8 cellular contexts compared by ENCODE assay signal in genomic region chr3:48428088-48428862, GRCh38. TPM values are rescaled to one million over a fixed set of nuclear protein-coding genes. Genes with fewer than 3 reads are reported as not detected.
DNase-seq lines count a peak whose midpoint lies in the region; ATAC-seq and FAIRE-seq lines count a peak whose summit lies in the region.

No MANE protein-coding gene starts in this region.

- H3K27ac ChIP-seq in iPS DF 6.9 (ENCODE audit: low read length) (no peak overlapping the region), small intestine (ENCODE audit: low read depth in 1 of 2, low read length in 1 of 2) (peak overlapping the region; percentile 91 to 93)

- POLR2A ChIA-PET in activated CD4-positive, alpha-beta memory T cell treated with anti-CD3 and anti-CD28 coated beads for 36 hours (lab: Charles Lee), result interaction anchor here (1.0 kb wide), 2 partner anchors 11 to 45 kb away, joined by 3 read pairs; partner anchors contain the start of gene CCDC51

- H3K9me3 Mint-ChIP-seq in T-helper 2 cell treated with Interferon-gamma antibody and Interleukin-4, amounts not matched to agents 5 μg/mL and 100 μg/mL, for 36 hours, result no peaks in the 10 kb centered on the region
- no peaks in the 10 kb centered on the region for H3K9me3 Mint-ChIP-seq in activated CD4-positive, alpha-beta memory T cell treated with anti-CD3 and anti-CD28 coated beads for 36 hours

- peaks cover 18% of the 10 kb centered on the region for H3K36me3 ChIP-seq in iPS DF 6.9 (ENCODE audit: control insufficient read depth, insufficient read depth, low read length)
- peaks cover 0 to 2% of the 10 kb centered on the region in 2 donors for H3K36me3 ChIP-seq in small intestine (ENCODE audit: control insufficient read depth in 2 of 2, insufficient read depth in 2 of 2, low read length in 2 of 2)

- H3K27me3 ChIP-seq in iPS DF 6.9 (ENCODE audit: control insufficient read depth, insufficient read depth, low read length), result no peaks in the 10 kb centered on the region
- no peaks in the 10 kb centered on the region for H3K27me3 ChIP-seq in small intestine (ENCODE audit: control insufficient read depth in 2 of 2, insufficient read depth in 2 of 2, low read length in 2 of 2)

- peak overlapping the region; percentile 36 for H3K4me3 Mint-ChIP-seq in T-helper 2 cell treated with Interferon-gamma antibody and Interleukin-4, amounts not matched to agents 5 μg/mL and 100 μg/mL, for 36 hours
- H3K4me3 Mint-ChIP-seq in activated CD4-positive, alpha-beta memory T cell treated with anti-CD3 and anti-CD28 coated beads for 36 hours, result peak overlapping the region; percentile 28

- WGBS in iPS DF 6.9 (ENCODE audit: insufficient coverage, insufficient read length), result no CpG with 5 or more reads among the region's 18 CpGs
- 7 to 31% (median 25%) methylated on average over 18 of the region's 18 CpGs for WGBS in small intestine, 3 donors

- H3K36me3 Mint-ChIP-seq in T-helper 2 cell treated with Interferon-gamma antibody and Interleukin-4, amounts not matched to agents 5 μg/mL and 100 μg/mL, for 36 hours (ENCODE audit: low read depth), result peaks cover 8% of the 10 kb centered on the region
- peaks cover 4% of the 10 kb centered on the region for H3K36me3 Mint-ChIP-seq in activated CD4-positive, alpha-beta memory T cell treated with anti-CD3 and anti-CD28 coated beads for 36 hours

- H3K4me3 ChIP-seq in iPS DF 6.9 (ENCODE audit: low read length), result peak overlapping the region; percentile 74
- peak overlapping the region; percentile 66 to 76 for H3K4me3 ChIP-seq in small intestine (ENCODE audit: low read depth in 1 of 2, low read length in 2 of 2)

- intact Hi-C loops in activated CD4-positive, alpha-beta memory T cell treated with anti-CD3 and anti-CD28 coated beads for 36 hours (cut with micrococcal nuclease), result no loop called here

- peaks cover 14% of the 10 kb centered on the region for H3K4me1 ChIP-seq in iPS DF 6.9 (ENCODE audit: control insufficient read depth, insufficient read depth, low read length)
- H3K4me1 ChIP-seq in small intestine (ENCODE audit: control insufficient read depth in 2 of 2, insufficient read depth in 1 of 2, low read depth in 1 of 2, low read length in 1 of 2), result peaks cover 2 to 10% of the 10 kb centered on the region in 2 donors

- no peak for DNase-seq in T-helper 2 cell treated with Interferon-gamma antibody and Interleukin-4, amounts not matched to agents 5 μg/mL and 100 μg/mL, for 36 hours (ENCODE audit: low spot score)
- no peak for DNase-seq in T-helper 2 cell
- DNase-seq in activated CD4-positive, alpha-beta memory T cell treated with anti-CD3 and anti-CD28 coated beads for 36 hours, result no peak
- DNase-seq in iPS DF 6.9 (ENCODE audit: low read depth, low spot score), result no peak
- DNase-seq in small intestine, result peak; percentile 85
- DNase-seq in occipital lobe (lab: John Stamatoyannopoulos, UW), result no peak

- no peak for FAIRE-seq in small intestine (lab: Jason Lieb, UNC)

- no peak overlapping the region for H3K27ac Mint-ChIP-seq in T-helper 2 cell treated with Interferon-gamma antibody and Interleukin-4, amounts not matched to agents 5 μg/mL and 100 μg/mL, for 36 hours
- no peak overlapping the region for H3K27ac Mint-ChIP-seq in activated CD4-positive, alpha-beta memory T cell treated with anti-CD3 and anti-CD28 coated beads for 36 hours

- ATAC-seq in HG02571 (IDR thresholded peaks at IDR 0.05; ENCODE audit: unreplicated experiment) (no peak), HG03520 (IDR thresholded peaks at IDR 0.05; ENCODE audit: unreplicated experiment) (no peak)

- H3K27me3 Mint-ChIP-seq in T-helper 2 cell treated with Interferon-gamma antibody and Interleukin-4, amounts not matched to agents 5 μg/mL and 100 μg/mL, for 36 hours (ENCODE audit: low read depth), result peaks cover 24% of the 10 kb centered on the region
- no peaks in the 10 kb centered on the region for H3K27me3 Mint-ChIP-seq in activated CD4-positive, alpha-beta memory T cell treated with anti-CD3 and anti-CD28 coated beads for 36 hours

- CTCF ChIA-PET in activated CD4-positive, alpha-beta memory T cell treated with anti-CD3 and anti-CD28 coated beads for 36 hours (lab: Charles Lee), result interaction anchor here (1.0 kb wide), 1 partner anchor 28 kb away, joined by 3 read pairs; no protein-coding TSS in a partner anchor

- no peaks in the 10 kb centered on the region for H3K9me3 ChIP-seq in iPS DF 6.9 (ENCODE audit: control insufficient read depth, insufficient read depth, low read length)
- no peaks in the 10 kb centered on the region for H3K9me3 ChIP-seq in small intestine (ENCODE audit: control insufficient read depth, low read depth)

- H3K4me1 Mint-ChIP-seq in T-helper 2 cell treated with Interferon-gamma antibody and Interleukin-4, amounts not matched to agents 5 μg/mL and 100 μg/mL, for 36 hours (ENCODE audit: low read depth), result peaks cover 6% of the 10 kb centered on the region
- H3K4me1 Mint-ChIP-seq in activated CD4-positive, alpha-beta memory T cell treated with anti-CD3 and anti-CD28 coated beads for 36 hours (ENCODE audit: low read depth), result peaks cover 2% of the 10 kb centered on the region

RNA-seq across cellular contexts. Expression of gene PLXNB1, which starts 1.6 kb away (rescaled TPM):
- 1 to 10 TPM; 3.2 to 3.8 TPM for total RNA-seq in activated CD4-positive, alpha-beta memory T cell treated with anti-CD3 and anti-CD28 coated beads for 36 hours
- polyA plus RNA-seq in small intestine, result 10 to 100 TPM; 56.5 to 61.7 (median 59.1) TPM
- 26.8 TPM for total RNA-seq in occipital lobe

RNA-seq across cellular contexts. Expression of gene CCDC51, which starts 11.6 kb away (rescaled TPM):
- total RNA-seq in activated CD4-positive, alpha-beta memory T cell treated with anti-CD3 and anti-CD28 coated beads for 36 hours, result 10 to 100 TPM; 24.3 to 24.4 TPM
- 10 to 100 TPM; 11.1 to 22.6 (median 20.8) TPM for polyA plus RNA-seq in small intestine
- 7.5 TPM for total RNA-seq in occipital lobe

RNA-seq across cellular contexts. Expression of gene TMA7, which starts 11.8 kb away (rescaled TPM):
- total RNA-seq in activated CD4-positive, alpha-beta memory T cell treated with anti-CD3 and anti-CD28 coated beads for 36 hours, result 100 to 1,000 TPM; 318 to 323 TPM
- 100 to 1,000 TPM; 431 to 744 (median 617) TPM for polyA plus RNA-seq in small intestine
- 61.3 TPM for total RNA-seq in occipital lobe

RNA-seq across cellular contexts. Expression of gene ATRIP, which starts 18.3 kb away (rescaled TPM):
- 10 to 100 TPM; 13.8 to 14.5 TPM for total RNA-seq in activated CD4-positive, alpha-beta memory T cell treated with anti-CD3 and anti-CD28 coated beads for 36 hours
- polyA plus RNA-seq in small intestine, result 1 to 10 TPM; 1.1 to 4.8 (median 1.6) TPM
- 5.9 TPM for total RNA-seq in occipital lobe

RNA-seq across cellular contexts. Expression of gene FBXW12, which starts 56.3 kb away (rescaled TPM):
- total RNA-seq in activated CD4-positive, alpha-beta memory T cell treated with anti-CD3 and anti-CD28 coated beads for 36 hours, result not detected
- not detected for polyA plus RNA-seq in small intestine
- total RNA-seq in occipital lobe, result 2.5 TPM
